Comparison of ENCODE assay signal across 13 cellular contexts in the genomic region with DNA sequence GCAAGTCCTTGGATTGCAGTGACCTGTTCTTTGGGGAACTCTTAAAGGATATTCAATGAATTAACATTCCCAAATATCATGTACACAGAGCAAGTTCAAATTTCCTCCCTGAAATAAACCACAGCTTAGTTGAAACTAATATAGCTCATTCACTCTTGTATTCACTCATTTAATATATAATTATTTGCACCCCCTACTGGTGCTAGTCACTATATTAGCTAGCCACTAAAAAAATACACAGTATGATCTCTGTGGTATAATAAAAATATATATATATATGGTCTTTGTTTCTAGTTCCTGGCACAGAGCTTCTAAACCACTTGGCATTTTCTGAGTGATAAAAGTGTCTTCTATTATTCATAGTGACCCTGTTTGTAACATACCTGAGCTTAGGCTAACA.
A peak's percentile ranks its signal among the peaks of the same experiment; 100 is the strongest.
DNase-seq lines count a peak whose midpoint lies in the region; ATAC-seq and TF ChIP-seq lines count a peak whose summit lies in the region.
"Had no signal": no experiment of that assay in that cellular context is flagged by ENCODE, and none has a peak within 500 bp of the region (broad histone marks: within the 10 kb centered on the region; RNA-seq: fewer than 3 reads in every experiment).

No MANE protein-coding gene starts in this region.

- no peaks in the 10 kb centered on the region for H3K9me2 ChIP-seq in Loucy (replicated peaks; ENCODE audit: low read depth, low read length)

- H3K36me3 ChIP-seq in Loucy (ENCODE audit: insufficient read depth, low read length) (no peaks in the 10 kb centered on the region), left lung (no peaks in the 10 kb centered on the region), right atrium auricular region (no peaks in the 10 kb centered on the region)
- H3K36me3 ChIP-seq in effector memory CD4-positive, alpha-beta T cell (ENCODE audit: control insufficient read depth, insufficient read depth, low read length): no peaks in the 10 kb centered on the region

- no peak overlapping the region for H2AFZ ChIP-seq in Loucy (ENCODE audit: low read length)

- TF ChIP-seq CTCF in Loucy (conservative IDR thresholded peaks at IDR 0.05; ENCODE audit: low read length) (peak; percentile 4; the same call in 1 of the 2 replicates), choroid plexus epithelial cell (conservative IDR thresholded peaks at IDR 0.05; ENCODE audit: low read depth, low read length) (peak; percentile 38), left lung (IDR thresholded peaks at IDR 0.05) (peak in 1 of 2 donors; percentile 9), right atrium auricular region (IDR thresholded peaks at IDR 0.05) (peak in 1 of 2 donors; percentile 15)

- H4K20me1 ChIP-seq in Loucy (ENCODE audit: insufficient read depth, low read length, poor library complexity, severe bottlenecking): no peaks in the 10 kb centered on the region

- no peaks in the 10 kb centered on the region for H3K79me2 ChIP-seq in Loucy (ENCODE audit: insufficient read depth, low read length)

- no peaks in the 10 kb centered on the region for H3F3A ChIP-seq in Loucy (ENCODE audit: low read depth)

- no peaks in the 10 kb centered on the region for H3K9me3 ChIP-seq in Loucy (ENCODE audit: insufficient read depth, low read depth, low read length)
- no peaks in the 10 kb centered on the region for H3K9me3 ChIP-seq in left lung
- no peaks in the 10 kb centered on the region for H3K9me3 ChIP-seq in right atrium auricular region
- H3K9me3 ChIP-seq in effector memory CD4-positive, alpha-beta T cell (ENCODE audit: control insufficient read depth, low read length): no peaks in the 10 kb centered on the region

- H3K27ac ChIP-seq in left lung (no peak overlapping the region), right atrium auricular region (no peak overlapping the region)
- no peak overlapping the region for H3K27ac ChIP-seq in effector memory CD4-positive, alpha-beta T cell (ENCODE audit: insufficient read depth, low read length, poor library complexity, severe bottlenecking)

- intact Hi-C loops in left lung (cut with DNase I): no loop called here

- H3K9ac ChIP-seq in Loucy (ENCODE audit: low read depth, low read length, poor library complexity, severe bottlenecking): no peak overlapping the region

- ATAC-seq in left lung: peak; percentile 23
- ATAC-seq in HG02763 (IDR thresholded peaks at IDR 0.05; ENCODE audit: unreplicated experiment): no peak
- ATAC-seq: activated naive CD8-positive, alpha-beta T cell treated with anti-CD3 and anti-CD28 coated beads, Interleukin-2, amount 50 U/mL, for 24 hours; CD8-positive, alpha-beta T cell; esophagus mucosa had no signal

- DNase-seq in GM03348 (ENCODE audit: low spot score) (peak; percentile 5), choroid plexus epithelial cell (ENCODE audit: low read depth) (peak; percentile 23), left lung (no peak), right atrium auricular region (ENCODE audit: low spot score) (no peak)
- DNase-seq in effector memory CD4-positive, alpha-beta T cell: no peak
- DNase-seq: activated CD4-positive, alpha-beta memory T cell treated with anti-CD3 and anti-CD28 coated beads, Interleukin-2, amount 10 ng/mL, durations not matched to agents 7 days and 5 days; activated naive CD8-positive, alpha-beta T cell treated with anti-CD3 and anti-CD28 coated beads, Interleukin-2, amount 50 U/mL, for 24 hours; CD8-positive, alpha-beta T cell; NCI-H1105 treated with DMSO at 0.1 percent for 48 hours; stimulated activated CD4-positive, alpha-beta T cell treated with anti-CD3 and anti-CD28 coated beads, Interleukin-12 subunit alpha, Interleukin-12 subunit beta, amount 100 ng/mL, for 4 hours had no signal

- H3K4me3 ChIP-seq in Loucy (ENCODE audit: low read length, poor library complexity, severe bottlenecking) (no peak overlapping the region), choroid plexus epithelial cell (ENCODE audit: low read depth, low read length) (no peak overlapping the region), left lung (no peak overlapping the region), right atrium auricular region (no peak overlapping the region)
- no peak overlapping the region for H3K4me3 ChIP-seq in effector memory CD4-positive, alpha-beta T cell (ENCODE audit: insufficient read depth, low read depth, low read length, poor library complexity, severe bottlenecking)

- H3K27me3 ChIP-seq in Loucy (ENCODE audit: insufficient read depth, low read length, poor library complexity, severe bottlenecking): no peaks in the 10 kb centered on the region
- no peaks in the 10 kb centered on the region for H3K27me3 ChIP-seq in left lung
- no peaks in the 10 kb centered on the region for H3K27me3 ChIP-seq in right atrium auricular region
- no peaks in the 10 kb centered on the region for H3K27me3 ChIP-seq in effector memory CD4-positive, alpha-beta T cell (replicated peaks; ENCODE audit: control insufficient read depth, insufficient read depth, low read length, poor library complexity, severe bottlenecking)

- H3K4me2 ChIP-seq in Loucy (ENCODE audit: low read depth, low read length, poor library complexity, severe bottlenecking): no peak overlapping the region

- no peaks in the 10 kb centered on the region for H3K4me1 ChIP-seq in Loucy (ENCODE audit: insufficient read depth, low read length, poor library complexity, severe bottlenecking)
- no peaks in the 10 kb centered on the region for H3K4me1 ChIP-seq in left lung
- no peaks in the 10 kb centered on the region for H3K4me1 ChIP-seq in right atrium auricular region
- H3K4me1 ChIP-seq in effector memory CD4-positive, alpha-beta T cell (ENCODE audit: control insufficient read depth, insufficient read depth, low read length, poor library complexity, severe bottlenecking): no peaks in the 10 kb centered on the region

Comparison
In these comparisons a context has a peak if more than half of its experiments do, and no peak if none do; other contexts are left out.
1. DNase-seq: peak in GM03348 (single experiment) and choroid plexus epithelial cell (single experiment); none in left lung (0 of 2), right atrium auricular region (single experiment) and effector memory CD4-positive, alpha-beta T cell (0 of 3).